ENCODE assay signal across 12 cellular contexts in the genomic region with DNA sequence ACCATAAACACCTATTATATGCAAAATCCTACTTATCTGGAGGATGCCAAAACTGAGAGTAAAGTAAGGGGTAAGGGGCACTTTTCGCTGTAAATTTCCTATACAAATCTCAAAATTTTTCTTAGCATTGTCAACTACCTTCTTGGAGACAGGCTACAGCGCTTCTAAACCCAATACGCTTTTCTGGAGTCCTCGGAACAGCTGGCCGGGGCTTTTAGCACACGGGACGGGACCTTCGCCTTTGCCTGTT. TPM values are rescaled to one million over a fixed set of nuclear protein-coding genes. Genes with fewer than 3 reads are reported as not detected.
DNase-seq lines count a peak whose midpoint lies in the region; TF ChIP-seq lines count a peak whose summit lies in the region.
"Had no signal": no experiment of that assay in that cellular context is flagged by ENCODE, and none has a peak within 500 bp of the region (broad histone marks: within the 10 kb centered on the region; RNA-seq: fewer than 3 reads in every experiment).

No MANE protein-coding gene starts in this region.

- H3K27ac ChIP-seq in breast epithelium (peak overlapping the region; percentile 78 to 92), esophagus muscularis mucosa (replicated peaks in 1 of 4) (peak overlapping the region; percentile 78 to 84 (median 82))

- WGBS in esophagus muscularis mucosa = 2% methylated on average over 8 of the region's 8 CpGs

- H3K4me1 ChIP-seq in breast epithelium = no peaks in the 10 kb centered on the region
- peaks cover 14 to 47% (median 30%) of the 10 kb centered on the region in 4 donors for H3K4me1 ChIP-seq in esophagus muscularis mucosa

- H3K4me3 ChIP-seq in breast epithelium (peak overlapping the region; percentile 44 to 62 (median 49)), esophagus muscularis mucosa (peak overlapping the region; percentile 54 to 67 (median 58))

- TF ChIP-seq POLR2A in breast epithelium (IDR thresholded peaks at IDR 0.05) (no peak), esophagus muscularis mucosa (IDR thresholded peaks at IDR 0.05; ENCODE audit: low read depth) (no peak)

- H3K36me3 ChIP-seq in breast epithelium (no peaks in the 10 kb centered on the region), esophagus muscularis mucosa (no peaks in the 10 kb centered on the region)

- TF ChIP-seq EP300 in esophagus muscularis mucosa (IDR thresholded peaks at IDR 0.05) = no peak

- H3K9me3 ChIP-seq in breast epithelium (no peaks in the 10 kb centered on the region), esophagus muscularis mucosa (no peaks in the 10 kb centered on the region)

- H3K4me3 Mint-ChIP-seq in MCF 10A (ENCODE audit: unreplicated experiment) (no peak overlapping the region), nephron progenitor cell (peak overlapping the region; percentile 86)

- H3K27ac Mint-ChIP-seq in MCF 10A (ENCODE audit: low read depth, unreplicated experiment) = no peak overlapping the region
- no peak overlapping the region for H3K27ac Mint-ChIP-seq in nephron progenitor cell

- no TSS peak for BruUV-seq in MCF 10A (replicated peaks; lab: Mats Ljungman, UMichigan)

- DNase-seq in breast epithelium (ENCODE audit: low spot score in 2 of 2) (no peak), MCF 10A (ENCODE audit: unreplicated experiment) (no peak), esophagus muscularis mucosa (ENCODE audit: extremely low spot score) (no peak), nephron progenitor cell (no peak), activated gamma-delta T cell treated with Interleukin-2 at 50 U/mL for 16 hours (no peak), NCI-H748 treated with DMSO at 0.1 percent for 48 hours (lab: John Stamatoyannopoulos, UW) (no peak)
- no peak for DNase-seq in activated CD4-positive, alpha-beta T cell treated with anti-CD3 and anti-CD28 coated beads, Interleukin-2, amount 50 U/mL, for 4 hours
- no peak for DNase-seq in central memory CD4-positive, alpha-beta T cell
- DNase-seq: activated CD4-positive, CD25-positive, alpha-beta regulatory T cell; activated naive CD4-positive, alpha-beta T cell had no signal

- H3K27me3 ChIP-seq in breast epithelium (peaks cover 0 to 61% of the 10 kb centered on the region in 2 donors), esophagus muscularis mucosa (peaks cover 0 to 66% (median 6%) of the 10 kb centered on the region in 4 donors)

- H3K27me3 Mint-ChIP-seq in MCF 10A (ENCODE audit: insufficient read depth, unreplicated experiment) = no peaks in the 10 kb centered on the region
- peaks cover 91% of the 10 kb centered on the region for H3K27me3 Mint-ChIP-seq in nephron progenitor cell (ENCODE audit: low read depth, poor library complexity)

- H3K36me3 Mint-ChIP-seq in MCF 10A (ENCODE audit: insufficient read depth, unreplicated experiment) = peaks cover 39% of the 10 kb centered on the region
- H3K36me3 Mint-ChIP-seq in nephron progenitor cell (ENCODE audit: low read depth) = no peaks in the 10 kb centered on the region

- POLR2A ChIA-PET in MCF 10A (lab: Yijun Ruan, JAX) = interaction anchor here (0.6 to 0.8 kb wide), 3 partner anchors 38 to 279 kb away, joined by 3 to 4 read pairs (median 3); no protein-coding TSS in a partner anchor

- CTCF ChIA-PET in MCF 10A (lab: Yijun Ruan, JAX) = no interaction called here

- TF ChIP-seq CTCF in breast epithelium (IDR thresholded peaks at IDR 0.05) (no peak), MCF 10A (IDR thresholded peaks at IDR 0.05; ENCODE audit: unreplicated experiment) (no peak), esophagus muscularis mucosa (IDR thresholded peaks at IDR 0.05) (no peak), nephron progenitor cell (IDR thresholded peaks at IDR 0.05) (no peak)

- H3K4me1 Mint-ChIP-seq in MCF 10A (ENCODE audit: insufficient read depth, unreplicated experiment) = no peaks in the 10 kb centered on the region
- peaks cover 66% of the 10 kb centered on the region for H3K4me1 Mint-ChIP-seq in nephron progenitor cell

- H3K9me3 Mint-ChIP-seq in MCF 10A (ENCODE audit: unreplicated experiment) (peaks cover 7% of the 10 kb centered on the region), nephron progenitor cell (no peaks in the 10 kb centered on the region)

- intact Hi-C loops in breast epithelium (cut with DNase I; ENCODE audit: low total_unique reads) (no loop called here), MCF 10A (cut with micrococcal nuclease) (no loop called here), esophagus muscularis mucosa (cut with DNase I) (no loop called here)

RNA-seq across cellular contexts. Expression of a gene that starts 10.4 kb away (rescaled TPM):
- 10 to 100 TPM in 2 of 3 donors, 1 to 10 TPM in 1; 7.2 to 99.5 (median 60.0) TPM for total RNA-seq in breast epithelium
- 16.1 and 18.9 TPM in 2 replicates for total RNA-seq in MCF 10A (2022)
- 10 to 100 TPM; 15.6 to 18.3 (median 16.1) TPM for total RNA-seq in esophagus muscularis mucosa
- total RNA-seq: mononuclear cell had no signal

RNA-seq across cellular contexts. Expression of a gene that starts 38.2 kb away (rescaled TPM):
- total RNA-seq in breast epithelium (not detected), MCF 10A (2022) (not detected in 2 replicates), esophagus muscularis mucosa (not detected)
- total RNA-seq: A172, mononuclear cell had no signal
